23 cellular contexts compared by ENCODE assay signal in the genomic region with DNA sequence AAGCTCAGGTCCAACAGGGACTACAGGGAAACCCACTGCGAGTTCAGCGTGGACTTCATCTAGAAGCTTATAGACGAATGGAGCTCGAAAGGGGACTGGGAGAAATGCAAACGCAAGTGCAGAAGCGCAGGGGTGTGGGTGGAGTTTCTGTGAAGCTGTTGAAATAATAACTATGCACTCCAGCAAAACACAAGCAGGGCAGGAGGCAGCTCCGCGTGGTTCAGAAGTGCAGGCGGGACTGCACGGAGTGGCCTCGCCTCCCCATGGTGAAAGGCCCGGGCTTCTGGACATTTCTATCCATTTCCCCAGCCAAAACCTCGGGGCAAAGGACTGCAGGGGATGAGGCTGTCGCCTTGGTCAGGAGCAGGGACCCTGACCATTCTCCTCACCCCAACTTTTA.
"Had no signal": no experiment of that assay in that cellular context is flagged by ENCODE, and none has a peak within 500 bp of the region (broad histone marks: within the 10 kb centered on the region; RNA-seq: fewer than 3 reads in every experiment).

No MANE protein-coding gene starts in this region.

- H3K4me1 ChIP-seq: Peyer's patch had no signal

- H3K9me3 ChIP-seq: MG63, Peyer's patch had no signal

- H3K4me1 Mint-ChIP-seq: activated CD4-positive, alpha-beta T cell treated with anti-CD3 and anti-CD28 coated beads, Interleukin-2, amount 10 ng/mL, durations not matched to agents 7 days and 5 days; activated naive CD4-positive, alpha-beta T cell treated with anti-CD3 and anti-CD28 coated beads, Interleukin-2, amount 10 ng/mL, durations not matched to agents 7 days and 5 days; activated naive CD8-positive, alpha-beta T cell treated with anti-CD3 and anti-CD28 coated beads for 36 hours; activated T-helper 17 cell treated with anti-CD3 and anti-CD28 coated beads, Interleukin-2, amount 50 U/mL, for 72 hours; T-cell had no signal

- DNase-seq: activated CD4-positive, alpha-beta memory T cell treated with anti-CD3 and anti-CD28 coated beads for 36 hours; activated CD4-positive, alpha-beta T cell treated with anti-CD3 and anti-CD28 coated beads, Interleukin-2, amount 10 ng/mL, durations not matched to agents 7 days and 5 days; activated CD4-positive, CD25-positive, alpha-beta regulatory T cell; activated CD8-positive, alpha-beta memory T cell treated with anti-CD3 and anti-CD28 coated beads for 24 hours; activated gamma-delta T cell; activated naive CD4-positive, alpha-beta T cell treated with anti-CD3 and anti-CD28 coated beads, Interleukin-2, amount 10 ng/mL, durations not matched to agents 7 days and 5 days; activated naive CD8-positive, alpha-beta T cell treated with anti-CD3 and anti-CD28 coated beads for 36 hours; activated T-cell treated with anti-CD3 and anti-CD28 coated beads, Interleukin-2, amount 50 U/mL, for 48 hours; anterior cingulate cortex; MG63; MV-4-11; NCI-H1092 treated with DMSO at 0.1 percent for 48 hours; NCI-H1417 treated with DMSO at 0.1 percent for 48 hours; NCI-H1694; NCI-H2029; NCI-H2107; NCI-H2171 treated with DMSO at 0.1 percent for 48 hours; NCI-H510A treated with DMSO at 0.1 percent for 48 hours; Peyer's patch; SIG-M5; T-cell had no signal

- H3K27me3 ChIP-seq: MG63, Peyer's patch had no signal

- H3K27me3 Mint-ChIP-seq: activated CD4-positive, alpha-beta memory T cell treated with anti-CD3 and anti-CD28 coated beads for 36 hours; activated CD4-positive, alpha-beta T cell treated with anti-CD3 and anti-CD28 coated beads, Interleukin-2, amount 10 ng/mL, durations not matched to agents 7 days and 5 days; activated naive CD4-positive, alpha-beta T cell treated with anti-CD3 and anti-CD28 coated beads, Interleukin-2, amount 10 ng/mL, durations not matched to agents 7 days and 5 days; activated naive CD8-positive, alpha-beta T cell treated with anti-CD3 and anti-CD28 coated beads for 36 hours; activated T-helper 17 cell treated with anti-CD3 and anti-CD28 coated beads, Interleukin-2, amount 50 U/mL, for 72 hours had no signal

- H3K36me3 Mint-ChIP-seq: activated CD4-positive, alpha-beta memory T cell treated with anti-CD3 and anti-CD28 coated beads for 36 hours; activated naive CD4-positive, alpha-beta T cell treated with anti-CD3 and anti-CD28 coated beads, Interleukin-2, amount 10 ng/mL, durations not matched to agents 7 days and 5 days; activated naive CD8-positive, alpha-beta T cell treated with anti-CD3 and anti-CD28 coated beads for 36 hours; T-cell had no signal

- H3K27ac ChIP-seq: Peyer's patch, VCaP had no signal

- H3K36me3 ChIP-seq: MG63, Peyer's patch had no signal

- H3K9me3 Mint-ChIP-seq: activated CD4-positive, alpha-beta memory T cell treated with anti-CD3 and anti-CD28 coated beads for 36 hours; activated CD4-positive, alpha-beta T cell treated with anti-CD3 and anti-CD28 coated beads, Interleukin-2, amount 10 ng/mL, durations not matched to agents 7 days and 5 days; activated naive CD4-positive, alpha-beta T cell treated with anti-CD3 and anti-CD28 coated beads, Interleukin-2, amount 10 ng/mL, durations not matched to agents 7 days and 5 days; activated naive CD8-positive, alpha-beta T cell treated with anti-CD3 and anti-CD28 coated beads for 36 hours; activated T-helper 17 cell treated with anti-CD3 and anti-CD28 coated beads, Interleukin-2, amount 50 U/mL, for 72 hours; T-cell had no signal

- H3K4me3 ChIP-seq: MG63, Peyer's patch had no signal

- ATAC-seq: activated T-helper 17 cell treated with anti-CD3 and anti-CD28 coated beads, Interleukin-2, amount 50 U/mL, for 72 hours; T-cell had no signal

- H3K4me3 Mint-ChIP-seq: activated CD4-positive, alpha-beta memory T cell treated with anti-CD3 and anti-CD28 coated beads for 36 hours; activated CD4-positive, alpha-beta T cell treated with anti-CD3 and anti-CD28 coated beads, Interleukin-2, amount 10 ng/mL, durations not matched to agents 7 days and 5 days; activated naive CD4-positive, alpha-beta T cell treated with anti-CD3 and anti-CD28 coated beads, Interleukin-2, amount 10 ng/mL, durations not matched to agents 7 days and 5 days; activated naive CD8-positive, alpha-beta T cell treated with anti-CD3 and anti-CD28 coated beads for 36 hours; activated T-helper 17 cell treated with anti-CD3 and anti-CD28 coated beads, Interleukin-2, amount 50 U/mL, for 72 hours; T-cell had no signal

- H3K27ac Mint-ChIP-seq: activated CD4-positive, alpha-beta memory T cell treated with anti-CD3 and anti-CD28 coated beads for 36 hours; activated CD4-positive, alpha-beta T cell treated with anti-CD3 and anti-CD28 coated beads, Interleukin-2, amount 10 ng/mL, durations not matched to agents 7 days and 5 days; activated naive CD4-positive, alpha-beta T cell treated with anti-CD3 and anti-CD28 coated beads, Interleukin-2, amount 10 ng/mL, durations not matched to agents 7 days and 5 days; activated naive CD8-positive, alpha-beta T cell treated with anti-CD3 and anti-CD28 coated beads for 36 hours; activated T-helper 17 cell treated with anti-CD3 and anti-CD28 coated beads, Interleukin-2, amount 50 U/mL, for 72 hours; T-cell had no signal
